ENCODE assay signal across 20 cellular contexts in genomic region chr2:67867735-67868134, GRCh38.
DNase-seq lines count a peak whose midpoint lies in the region; ATAC-seq and TF ChIP-seq lines count a peak whose summit lies in the region.
"Had no signal": no experiment of that assay in that cellular context is flagged by ENCODE, and none has a peak within 500 bp of the region (broad histone marks: within the 10 kb centered on the region; RNA-seq: fewer than 3 reads in every experiment).

No MANE protein-coding gene starts in this region.

- H3K27ac Mint-ChIP-seq in nephron, result peak overlapping the region; percentile 28 to 55 (median 38)
- H3K27ac Mint-ChIP-seq in CD4-positive, alpha-beta memory T cell, result no peak overlapping the region
- H3K27ac Mint-ChIP-seq: endodermal cell; mesothelial cell of epicardium; stimulated activated naive B cell treated with anti-CD40 and anti-IgM and Interleukin-4, amounts not matched to agents 10 μg/mL and 1 μg/mL and 100 μg/mL, for 72 hours had no signal

- no peaks in the 10 kb centered on the region for H3K9me3 Mint-ChIP-seq in nephron
- peaks cover 0 to 3% (median 0%) of the 10 kb centered on the region in 8 donors for H3K9me3 Mint-ChIP-seq in CD4-positive, alpha-beta memory T cell
- H3K9me3 Mint-ChIP-seq: endodermal cell; mesothelial cell of epicardium; stimulated activated naive B cell treated with anti-CD40 and anti-IgM and Interleukin-4, amounts not matched to agents 10 μg/mL and 1 μg/mL and 100 μg/mL, for 72 hours had no signal

- peaks cover 42% of the 10 kb centered on the region for H3K4me1 Mint-ChIP-seq in nephron
- no peaks in the 10 kb centered on the region for H3K4me1 Mint-ChIP-seq in CD4-positive, alpha-beta memory T cell
- H3K4me1 Mint-ChIP-seq: endodermal cell; stimulated activated naive B cell treated with anti-CD40 and anti-IgM and Interleukin-4, amounts not matched to agents 10 μg/mL and 1 μg/mL and 100 μg/mL, for 72 hours had no signal

- peak; percentile 17 for DNase-seq in AG08396 (ENCODE audit: low spot score)
- DNase-seq in PC-3, result peak; percentile 75
- peak; percentile 5 to 49 for DNase-seq in cardiac fibroblast (ENCODE audit: low read depth in 2 of 2)
- DNase-seq in CD4-positive, alpha-beta memory T cell, result no peak
- DNase-seq in cardiac septum (ENCODE audit: low spot score), result no peak
- no peak for DNase-seq in tibial artery
- DNase-seq: Caco-2; endodermal cell; H7; left colon; NCI-H2081; NCI-H510A treated with DMSO at 0.1 percent for 48 hours; stimulated activated naive B cell treated with anti-CD40 and anti-IgM and Interleukin-4, amounts not matched to agents 10 μg/mL and 1 μg/mL and 100 μg/mL, for 72 hours; trophoblast cell had no signal

- H3K4me3 ChIP-seq in PC-3 (ENCODE audit: low read length) (no peak overlapping the region), cardiac fibroblast (replicated peaks in 1 of 2; ENCODE audit: low read depth in 2 of 2, low read length in 2 of 2) (no peak overlapping the region), tibial artery (no peak overlapping the region)
- H3K4me3 ChIP-seq in CD4-positive, alpha-beta memory T cell (ENCODE audit: low read length in 2 of 2), result no peak overlapping the region
- H3K4me3 ChIP-seq: gastroesophageal sphincter, K562 had no signal

- peaks cover 3% of the 10 kb centered on the region for H3K27me3 Mint-ChIP-seq in nephron (ENCODE audit: low read depth)
- H3K27me3 Mint-ChIP-seq in CD4-positive, alpha-beta memory T cell, result peaks cover 3 to 8% of the 10 kb centered on the region in 2 donors

- no peaks in the 10 kb centered on the region for H3K79me2 ChIP-seq in PC-3 (ENCODE audit: low read length)

- peak; percentile 65 for ATAC-seq in PC-3
- ATAC-seq in GM19455 (IDR thresholded peaks at IDR 0.05; ENCODE audit: unreplicated experiment), result no peak
- ATAC-seq: gastroesophageal sphincter; K562; left colon; stimulated activated naive B cell treated with anti-CD40 and anti-IgM and Interleukin-4, amounts not matched to agents 10 μg/mL and 1 μg/mL and 100 μg/mL, for 72 hours had no signal

- H3K4me2 ChIP-seq in PC-3 (ENCODE audit: low read length), result peak overlapping the region; percentile 28

- H2AFZ ChIP-seq in PC-3 (ENCODE audit: low read length), result no peak overlapping the region

- no peak for TF ChIP-seq CTCF in PC-3 (conservative IDR thresholded peaks at IDR 0.05; ENCODE audit: low read depth, low read length)
- TF ChIP-seq CTCF in cardiac fibroblast (IDR thresholded peaks at IDR 0.05; ENCODE audit: low read depth, low read length), result no peak
- no peak for TF ChIP-seq CTCF in nephron (IDR thresholded peaks at IDR 0.05; ENCODE audit: unreplicated experiment in 3 of 3)
- TF ChIP-seq CTCF in tibial artery (IDR thresholded peaks at IDR 0.05), result no peak

- no peaks in the 10 kb centered on the region for H3K36me3 ChIP-seq in PC-3 (ENCODE audit: low read depth, low read length)
- H3K36me3 ChIP-seq in CD4-positive, alpha-beta memory T cell (ENCODE audit: insufficient read depth, low read length), result no peaks in the 10 kb centered on the region
- no peaks in the 10 kb centered on the region for H3K36me3 ChIP-seq in tibial artery
- H3K36me3 ChIP-seq: gastroesophageal sphincter had no signal

- no peaks in the 10 kb centered on the region for H4K20me1 ChIP-seq in PC-3 (ENCODE audit: low read length)

- H3K9me3 ChIP-seq in PC-3 (ENCODE audit: low read length), result no peaks in the 10 kb centered on the region
- no peaks in the 10 kb centered on the region for H3K9me3 ChIP-seq in CD4-positive, alpha-beta memory T cell (ENCODE audit: control insufficient read depth in 1 of 2, low read length in 2 of 2)
- no peaks in the 10 kb centered on the region for H3K9me3 ChIP-seq in tibial artery
- H3K9me3 ChIP-seq: Caco-2, gastroesophageal sphincter had no signal

- POLR2A ChIA-PET in PC-3 (lab: Charles Lee; ENCODE audit: unreplicated experiment), result no interaction called here
- POLR2A ChIA-PET in CD4-positive, alpha-beta memory T cell (lab: Charles Lee; ENCODE audit: partially characterized antibody), result no interaction called here

- H3K27ac ChIP-seq in PC-3 (ENCODE audit: low read length), result no peak overlapping the region
- H3K27ac ChIP-seq in CD4-positive, alpha-beta memory T cell (ENCODE audit: low read depth, low read length), result no peak overlapping the region
- peak overlapping the region in 1 of 2 donors; percentile 29 for H3K27ac ChIP-seq in tibial artery
- H3K27ac ChIP-seq: gastroesophageal sphincter, HL-60 had no signal

- H3K9me2 ChIP-seq in PC-3 (replicated peaks; ENCODE audit: low read length), result no peaks in the 10 kb centered on the region

- no TSS peak for BruUV-seq in PC-3 (replicated peaks; lab: Mats Ljungman, UMichigan)

- H3F3A ChIP-seq in PC-3 (ENCODE audit: low read length, unreplicated experiment), result no peaks in the 10 kb centered on the region

- no peak overlapping the region for H3K9ac ChIP-seq in PC-3 (ENCODE audit: low read length)

- H3K4me3 Mint-ChIP-seq in nephron, result no peak overlapping the region
- no peak overlapping the region for H3K4me3 Mint-ChIP-seq in CD4-positive, alpha-beta memory T cell
- H3K4me3 Mint-ChIP-seq: endodermal cell; mesothelial cell of epicardium; stimulated activated naive B cell treated with anti-CD40 and anti-IgM and Interleukin-4, amounts not matched to agents 10 μg/mL and 1 μg/mL and 100 μg/mL, for 72 hours had no signal

- intact Hi-C loops in PC-3 (cut with micrococcal nuclease), result no loop called here
- intact Hi-C loops in CD4-positive, alpha-beta memory T cell (cut with micrococcal nuclease), result no loop called here
- intact Hi-C loops in cardiac septum (cut with DNase I), result no loop called here
- intact Hi-C loops in tibial artery (cut with DNase I; ENCODE audit: low total_unique reads), result no loop called here

- H3K4me1 ChIP-seq in PC-3 (ENCODE audit: insufficient read depth, low read length) (peaks cover 30% of the 10 kb centered on the region), tibial artery (peaks cover 0 to 73% (median 38%) of the 10 kb centered on the region in 4 donors)
- H3K4me1 ChIP-seq in CD4-positive, alpha-beta memory T cell (ENCODE audit: insufficient read depth, low read length), result no peaks in the 10 kb centered on the region
- H3K4me1 ChIP-seq: gastroesophageal sphincter had no signal

- CTCF ChIA-PET in PC-3 (lab: Charles Lee), result no interaction called here
- CTCF ChIA-PET in CD4-positive, alpha-beta memory T cell (lab: Charles Lee; ENCODE audit: partially characterized antibody), result no interaction called here

- no peaks in the 10 kb centered on the region for H3K36me3 Mint-ChIP-seq in nephron (ENCODE audit: low read depth)
- H3K36me3 Mint-ChIP-seq in CD4-positive, alpha-beta memory T cell, result no peaks in the 10 kb centered on the region
- H3K36me3 Mint-ChIP-seq: mesothelial cell of epicardium; stimulated activated naive B cell treated with anti-CD40 and anti-IgM and Interleukin-4, amounts not matched to agents 10 μg/mL and 1 μg/mL and 100 μg/mL, for 72 hours had no signal

- H3K27me3 ChIP-seq in PC-3 (ENCODE audit: low read length) (no peaks in the 10 kb centered on the region), tibial artery (no peaks in the 10 kb centered on the region)
- H3K27me3 ChIP-seq in CD4-positive, alpha-beta memory T cell (ENCODE audit: insufficient read depth, low read length), result no peaks in the 10 kb centered on the region
- H3K27me3 ChIP-seq: gastroesophageal sphincter had no signal

Comparison
In these comparisons a context has a peak if more than half of its experiments do, and no peak if none do; other contexts are left out.
1. DNase-seq: peak in AG08396 (single experiment), PC-3 (single experiment) and cardiac fibroblast (2 of 2); none in CD4-positive, alpha-beta memory T cell (0 of 5), cardiac septum (single experiment) and tibial artery (0 of 2).
2. H3K27ac Mint-ChIP-seq: peak in nephron (3 of 3); none in CD4-positive, alpha-beta memory T cell (0 of 7).